27 cellular contexts compared by ENCODE assay signal in genomic region chr10:129106314-129106713, GRCh38.
"Had no signal": no experiment of that assay in that cellular context is flagged by ENCODE, and none has a peak within 500 bp of the region (broad histone marks: within the 10 kb centered on the region; RNA-seq: fewer than 3 reads in every experiment).

No MANE protein-coding gene starts in this region.

- H3K27me3 ChIP-seq: left lung, pancreas, sigmoid colon, spleen, transverse colon, upper lobe of left lung, vagina had no signal

- H3K36me3 Mint-ChIP-seq: naive thymus-derived CD8-positive, alpha-beta T cell; stimulated activated effector memory CD8-positive, alpha-beta T cell treated with anti-CD3 and anti-CD28 coated beads, Interleukin-12 subunit alpha, Interleukin-12 subunit beta, amount 100 ng/mL, for 72 hours had no signal

- H3K36me3 ChIP-seq: left lung, lower lobe of right lung, pancreas, prostate gland, sigmoid colon, spleen, transverse colon, upper lobe of left lung, vagina had no signal

- H3K27ac Mint-ChIP-seq: nephron; stimulated activated effector memory CD8-positive, alpha-beta T cell treated with anti-CD3 and anti-CD28 coated beads, Interleukin-12 subunit alpha, Interleukin-12 subunit beta, amount 100 ng/mL, for 72 hours; stimulated activated naive CD8-positive, alpha-beta T cell treated with anti-CD3 and anti-CD28 coated beads, Interleukin-15, Interleukin-2, amounts not matched to agents 100 ng/mL and 50 ng/mL, for 24 hours had no signal

- FAIRE-seq: kidney, pancreas, small intestine had no signal

- H3K27me3 Mint-ChIP-seq: naive thymus-derived CD8-positive, alpha-beta T cell; stimulated activated naive CD8-positive, alpha-beta T cell treated with anti-CD3 and anti-CD28 coated beads, Interleukin-15, Interleukin-2, amounts not matched to agents 100 ng/mL and 50 ng/mL, for 24 hours had no signal

- H3K9me3 ChIP-seq: left lung, lower lobe of right lung, pancreas, prostate gland, sigmoid colon, spleen, transverse colon, upper lobe of left lung, vagina had no signal

- H3K4me3 Mint-ChIP-seq: nephron; neural crest cell; stimulated activated effector memory CD8-positive, alpha-beta T cell treated with anti-CD3 and anti-CD28 coated beads, Interleukin-12 subunit alpha, Interleukin-12 subunit beta, amount 100 ng/mL, for 72 hours; stimulated activated naive CD8-positive, alpha-beta T cell treated with anti-CD3 and anti-CD28 coated beads, Interleukin-15, Interleukin-2, amounts not matched to agents 100 ng/mL and 50 ng/mL, for 24 hours had no signal

- H3K27ac ChIP-seq: left lung, lower lobe of right lung, pancreas, prostate gland, sigmoid colon, spleen, transverse colon, upper lobe of left lung had no signal

- H3K4me1 ChIP-seq: pancreas, prostate gland, sigmoid colon, upper lobe of left lung, vagina had no signal

- DNase-seq: hippocampal formation; kidney; left colon; left lung; lower lobe of right lung; mammary epithelial cell; mesenchymal stem cell; naive thymus-derived CD8-positive, alpha-beta T cell; nucleus accumbens; pancreas; posterior cingulate gyrus; retina; right cardiac atrium; sigmoid colon; small intestine; spleen; stimulated activated CD4-positive, alpha-beta T cell treated with anti-CD3 and anti-CD28 coated beads, Interleukin-4, amount 100 ng/mL, for 24 hours; stimulated activated naive CD4-positive, alpha-beta T cell; substantia nigra; transverse colon; upper lobe of left lung had no signal

- H3K4me3 ChIP-seq: left lung, lower lobe of right lung, pancreas, prostate gland, sigmoid colon, spleen, transverse colon, upper lobe of left lung, vagina had no signal

- H3K9me3 Mint-ChIP-seq: naive thymus-derived CD8-positive, alpha-beta T cell; nephron; neural crest cell; stimulated activated naive CD8-positive, alpha-beta T cell treated with anti-CD3 and anti-CD28 coated beads, Interleukin-15, Interleukin-2, amounts not matched to agents 100 ng/mL and 50 ng/mL, for 24 hours had no signal

- ATAC-seq: left colon; left lung; lower lobe of right lung; naive thymus-derived CD8-positive, alpha-beta T cell; pancreas; right cardiac atrium; stimulated activated effector memory CD8-positive, alpha-beta T cell treated with anti-CD3 and anti-CD28 coated beads, Interleukin-12 subunit alpha, Interleukin-12 subunit beta, amount 100 ng/mL, for 72 hours had no signal
